Comparison of ENCODE assay signal across 17 cellular contexts in genomic region chr15:59014068-59014467, GRCh38. TPM values are rescaled to one million over a fixed set of nuclear protein-coding genes. Genes with fewer than 3 reads are reported as not detected.
DNase-seq lines count a peak whose midpoint lies in the region; ATAC-seq and TF ChIP-seq lines count a peak whose summit lies in the region.
"Had no signal": no experiment of that assay in that cellular context is flagged by ENCODE, and none has a peak within 500 bp of the region (broad histone marks: within the 10 kb centered on the region; RNA-seq: fewer than 3 reads in every experiment).

No MANE protein-coding gene starts in this region.

- intact Hi-C loops in testis (cut with DNase I; ENCODE audit: low total_unique reads) = no loop called here
- intact Hi-C loops in stomach (cut with DNase I; ENCODE audit: low total_unique reads) = no loop called here

- no peak for ATAC-seq in activated T-cell treated with anti-CD3 and anti-CD28 coated beads, Interleukin-2, amount 50 U/mL, for 72 hours (replicated peaks in 1 of 2)
- peak; percentile 94 for ATAC-seq in left lobe of liver

- H3K27ac ChIP-seq in testis (no peak overlapping the region), stomach (no peak overlapping the region)
- H3K27ac ChIP-seq: 22Rv1, HL-60 had no signal

- TF ChIP-seq POLR2A in testis (IDR thresholded peaks at IDR 0.05) = no peak
- no peak for TF ChIP-seq POLR2A in stomach (IDR thresholded peaks at IDR 0.05)

- H3K4me1 ChIP-seq in testis (peaks cover 4% of the 10 kb centered on the region), stomach (peaks cover 0 to 32% (median 17%) of the 10 kb centered on the region in 4 donors)
- H3K4me1 ChIP-seq: Caco-2 had no signal

- no peak overlapping the region for H3K4me3 Mint-ChIP-seq in activated T-cell treated with anti-CD3 and anti-CD28 coated beads, Interleukin-2, amount 50 U/mL, for 72 hours
- no peak overlapping the region for H3K4me3 Mint-ChIP-seq in osteocyte (ENCODE audit: unreplicated experiment)
- H3K4me3 Mint-ChIP-seq: CD14-positive monocyte, HFFc6 had no signal

- 90 to 94% methylated on average over 1 of the region's 1 CpG for WGBS in testis, 2 donors
- WGBS in stomach, 5 donors = 89 to 100% (median 95%) methylated on average over 1 of the region's 1 CpG

- no peak overlapping the region for H3K4me3 ChIP-seq in testis
- no peak overlapping the region for H3K4me3 ChIP-seq in stomach

- H3K9me3 ChIP-seq in testis (no peaks in the 10 kb centered on the region), stomach (no peaks in the 10 kb centered on the region)
- H3K9me3 ChIP-seq: Caco-2 had no signal

- H3K27me3 ChIP-seq in testis (no peaks in the 10 kb centered on the region), stomach (no peaks in the 10 kb centered on the region)

- peaks cover 32% of the 10 kb centered on the region for H3K4me1 Mint-ChIP-seq in activated T-cell treated with anti-CD3 and anti-CD28 coated beads, Interleukin-2, amount 50 U/mL, for 72 hours (ENCODE audit: low read depth)
- peaks cover 20% of the 10 kb centered on the region for H3K4me1 Mint-ChIP-seq in osteocyte (ENCODE audit: unreplicated experiment)

- no peaks in the 10 kb centered on the region for H3K27me3 Mint-ChIP-seq in activated T-cell treated with anti-CD3 and anti-CD28 coated beads, Interleukin-2, amount 50 U/mL, for 72 hours (ENCODE audit: low read depth)
- H3K27me3 Mint-ChIP-seq in osteocyte (ENCODE audit: unreplicated experiment) = no peaks in the 10 kb centered on the region
- H3K27me3 Mint-ChIP-seq: CD8-positive, alpha-beta memory T cell had no signal

- H3K27ac Mint-ChIP-seq in activated T-cell treated with anti-CD3 and anti-CD28 coated beads, Interleukin-2, amount 50 U/mL, for 72 hours = peak overlapping the region; percentile 5
- H3K27ac Mint-ChIP-seq in osteocyte (ENCODE audit: unreplicated experiment) = peak overlapping the region; percentile 6
- H3K27ac Mint-ChIP-seq: HFFc6 had no signal

- H3K9me3 Mint-ChIP-seq in activated T-cell treated with anti-CD3 and anti-CD28 coated beads, Interleukin-2, amount 50 U/mL, for 72 hours = no peaks in the 10 kb centered on the region
- H3K9me3 Mint-ChIP-seq in osteocyte (ENCODE audit: unreplicated experiment) = no peaks in the 10 kb centered on the region
- H3K9me3 Mint-ChIP-seq: CD14-positive monocyte; CD8-positive, alpha-beta memory T cell; HFFc6 had no signal

- H3K36me3 ChIP-seq in testis (ENCODE audit: low read depth, missing control alignments) (no peaks in the 10 kb centered on the region), stomach (peaks cover 0 to 5% (median 0%) of the 10 kb centered on the region in 4 donors)

- TF ChIP-seq CTCF in osteocyte (IDR thresholded peaks at IDR 0.05) (no peak), testis (IDR thresholded peaks at IDR 0.05) (no peak), stomach (IDR thresholded peaks at IDR 0.05) (no peak)

- no peak for TF ChIP-seq EP300 in stomach (IDR thresholded peaks at IDR 0.05)

- H3K36me3 Mint-ChIP-seq in activated T-cell treated with anti-CD3 and anti-CD28 coated beads, Interleukin-2, amount 50 U/mL, for 72 hours (ENCODE audit: insufficient read depth in 2 of 2) = peaks cover 0 to 1% of the 10 kb centered on the region in 2 donors
- peaks cover 7% of the 10 kb centered on the region for H3K36me3 Mint-ChIP-seq in osteocyte (ENCODE audit: unreplicated experiment)

- no peak for DNase-seq in activated T-cell treated with anti-CD3 and anti-CD28 coated beads, Interleukin-2, amount 50 U/mL, for 72 hours
- no peak for DNase-seq in activated T-cell treated with anti-CD3 and anti-CD28 coated beads, Interleukin-2, amount 50 U/mL, for 1 hour
- peak; percentile 17 for DNase-seq in NCI-H69 (lab: John Stamatoyannopoulos, UW)
- no peak for DNase-seq in left lobe of liver (ENCODE audit: low spot score)
- DNase-seq in osteocyte (ENCODE audit: extremely low spot score, unreplicated experiment) = no peak
- DNase-seq in testis = no peak
- no peak for DNase-seq in stomach
- DNase-seq in T-helper 2 cell = no peak
- DNase-seq: Caco-2; CD8-positive, alpha-beta memory T cell; DND-41; GDM1; HCEC 1CT; HFFc6 had no signal

RNA-seq across cellular contexts. Expression of gene RNF111, which starts 26.6 kb away (rescaled TPM):
- 10 to 100 TPM; 27.9 to 30.4 TPM for total RNA-seq in activated T-cell treated with anti-CD3 and anti-CD28 coated beads, Interleukin-2, amount 50 U/mL, for 72 hours
- 15.5 TPM for total RNA-seq in left lobe of liver
- 32.3 and 33.8 TPM in 2 replicates for total RNA-seq in osteocyte
- 10 to 100 TPM; 26.8 to 32.8 TPM for total RNA-seq in testis
- 23.1 TPM for polyA plus RNA-seq in testis (ENCODE audit: insufficient read depth, low read depth, low replicate concordance)
- total RNA-seq in stomach = 10 to 100 TPM in 4 of 5 donors, 1 to 10 TPM in 1; 8.4 to 37.1 (median 22.8) TPM
- 1 to 10 TPM; 4.3 to 7.2 (median 4.6) TPM for polyA plus RNA-seq in stomach
